ENCODE assay signal across 8 cellular contexts in genomic region chr10:5665380-5666323, GRCh38. TPM values are rescaled to one million over a fixed set of nuclear protein-coding genes. Genes with fewer than 3 reads are reported as not detected.
DNase-seq lines count a peak whose midpoint lies in the region; ATAC-seq and TF ChIP-seq lines count a peak whose summit lies in the region.

No MANE protein-coding gene starts in this region.

- H3K27me3 Mint-ChIP-seq in endothelial cell (ENCODE audit: unreplicated experiment) = peaks cover 6% of the 10 kb centered on the region

- peak overlapping the region; percentile 50 for H3K4me3 ChIP-seq in GM12864 (ENCODE audit: low read depth, low read length)
- H3K4me3 ChIP-seq in SK-N-MC = peak overlapping the region; percentile 68
- peak overlapping the region; percentile 77 to 96 for H3K4me3 ChIP-seq in muscle layer of duodenum (ENCODE audit: low read depth in 1 of 2, low read length in 2 of 2)

- no peak overlapping the region for H3K9ac ChIP-seq in SK-N-MC (ENCODE audit: insufficient read length)

- peaks cover 10% of the 10 kb centered on the region for H3K36me3 Mint-ChIP-seq in endothelial cell (ENCODE audit: low read depth, unreplicated experiment)

- H3K4me1 Mint-ChIP-seq in endothelial cell (ENCODE audit: unreplicated experiment) = peaks cover 25% of the 10 kb centered on the region

- ATAC-seq in HG02870 (IDR thresholded peaks at IDR 0.05; ENCODE audit: unreplicated experiment) = peak; percentile 23

- no peaks in the 10 kb centered on the region for H3K9me3 Mint-ChIP-seq in endothelial cell (ENCODE audit: unreplicated experiment)

- H3K4me1 ChIP-seq in muscle layer of duodenum (ENCODE audit: control insufficient read depth in 1 of 2, insufficient read depth in 2 of 2, low read length in 2 of 2) = peaks cover 10 to 26% of the 10 kb centered on the region in 2 donors

- H3K27ac ChIP-seq in SK-N-MC (no peak overlapping the region), muscle layer of duodenum (ENCODE audit: low read length) (peak overlapping the region; percentile 60)

- H3K27ac Mint-ChIP-seq in endothelial cell (ENCODE audit: unreplicated experiment) = no peak overlapping the region

- DNase-seq in GM12864 (ENCODE audit: low read depth) (no peak), SK-N-MC (ENCODE audit: low read depth, low spot score) (no peak), endothelial cell (ENCODE audit: low spot score) (no peak), NCI-H187 treated with DMSO at 0.1 percent for 48 hours (lab: John Stamatoyannopoulos, UW) (no peak), NCI-H128 (lab: John Stamatoyannopoulos, UW; ENCODE audit: unreplicated experiment) (no peak)
- no peak for DNase-seq in stimulated activated CD4-positive, alpha-beta T cell treated with anti-CD3 and anti-CD28 coated beads, Interleukin-4, amount 100 ng/mL, for 1 hour

- H3K27me3 ChIP-seq in muscle layer of duodenum (ENCODE audit: low read depth, low read length) = no peaks in the 10 kb centered on the region

- H3K36me3 ChIP-seq in SK-N-MC (ENCODE audit: insufficient read depth, low read length) (no peaks in the 10 kb centered on the region), muscle layer of duodenum (ENCODE audit: control insufficient read depth in 1 of 2, insufficient read depth in 2 of 2, low read length in 2 of 2) (no peaks in the 10 kb centered on the region)

- TF ChIP-seq CTCF in GM12864 (IDR thresholded peaks at IDR 0.05; ENCODE audit: low read depth, low read length, missing control alignments) (no peak), endothelial cell (IDR thresholded peaks at IDR 0.05; ENCODE audit: unreplicated experiment) (no peak)

- H3K9me3 ChIP-seq in SK-N-MC (ENCODE audit: low read depth, low read length) (no peaks in the 10 kb centered on the region), muscle layer of duodenum (ENCODE audit: control insufficient read depth in 1 of 2, low read length in 2 of 2) (no peaks in the 10 kb centered on the region)

- H3K4me3 Mint-ChIP-seq in endothelial cell (ENCODE audit: unreplicated experiment) = peak overlapping the region; percentile 89

RNA-seq across cellular contexts. Expression of gene ASB13, which starts 0.7 kb away (rescaled TPM):
- 22.5 TPM for total RNA-seq in endothelial cell (ENCODE audit: unreplicated experiment)

RNA-seq across cellular contexts. Expression of gene TASOR2, which starts 19.0 kb away (rescaled TPM):
- total RNA-seq in endothelial cell (ENCODE audit: unreplicated experiment) = 49.1 TPM
